In the genomic region with DNA sequence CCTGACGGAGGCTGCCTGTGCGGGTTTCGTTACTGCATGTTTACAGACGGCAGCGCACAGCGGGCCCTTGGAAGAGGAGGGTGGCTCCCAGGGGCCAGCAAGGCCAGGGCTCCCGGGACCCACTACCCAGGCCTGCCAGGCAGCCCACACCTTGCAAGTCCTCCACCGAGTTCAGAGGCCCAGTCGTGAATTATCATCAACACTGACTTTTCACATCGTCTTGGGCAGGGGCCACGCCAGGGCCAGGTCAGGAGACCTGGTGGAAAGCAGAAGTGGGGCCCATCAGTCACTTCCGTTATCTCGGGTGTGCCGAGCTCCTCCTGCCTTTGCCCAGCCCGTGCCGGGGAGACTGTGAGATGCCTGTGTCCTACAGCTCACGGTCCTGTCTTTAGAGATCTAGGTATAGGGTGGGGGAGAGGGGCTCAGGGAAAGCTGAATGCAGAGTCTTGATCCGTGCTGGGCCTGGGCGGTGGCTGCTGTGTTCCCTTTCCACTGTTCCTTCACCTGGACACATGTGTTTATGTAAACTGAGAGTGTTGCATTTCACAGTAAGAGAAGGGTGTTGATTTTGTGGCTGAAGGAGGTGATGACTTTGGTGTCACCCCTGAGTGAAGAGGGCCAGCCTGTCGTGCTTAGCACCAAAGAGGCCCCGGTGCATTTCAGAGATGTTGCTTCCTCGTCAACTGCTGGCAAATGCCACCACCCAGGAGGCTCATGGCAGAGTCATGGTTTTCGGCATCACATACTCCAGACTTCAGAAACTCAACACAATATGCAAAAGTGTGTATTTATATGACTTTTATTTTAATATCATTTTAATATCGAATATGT, we compare ENCODE assay signal across 1 cellular context.
TF ChIP-seq lines count a peak whose summit lies in the region.

No MANE protein-coding gene starts in this region.

TF ChIP-seq in K562, 482 proteins besides CTCF, POLR2A, EP300 and RAD21 (continued from another document):
- TF ChIP-seq, protein P1, sequence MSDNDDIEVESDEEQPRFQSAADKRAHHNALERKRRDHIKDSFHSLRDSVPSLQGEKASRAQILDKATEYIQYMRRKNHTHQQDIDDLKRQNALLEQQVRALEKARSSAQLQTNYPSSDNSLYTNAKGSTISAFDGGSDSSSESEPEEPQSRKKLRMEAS (CRISPR knock-in tag; IDR thresholded peaks at IDR 0.05): peak; percentile 92
- TF ChIP-seq ZFX (CRISPR knock-in tag; IDR thresholded peaks at IDR 0.05) (peak; percentile 46), BHLHE40 (IDR thresholded peaks at IDR 0.05; ENCODE audit: low read length) (peak; percentile 95), COPS2 (conservative IDR thresholded peaks at IDR 0.05) (no peak), HNRNPL (IDR thresholded peaks at IDR 0.05; ENCODE audit: low read depth, low read length) (no peak), CTBP1 (IDR thresholded peaks at IDR 0.05; ENCODE audit: borderline replicate concordance) (peak; percentile 40; the same call in 1 of the 2 replicates), TEAD1 (CRISPR knock-in tag; IDR thresholded peaks at IDR 0.05) (no peak), NR2C2 (CRISPR knock-in tag; IDR thresholded peaks at IDR 0.05) (no peak), NR2C2 (tag; IDR thresholded peaks at IDR 0.05) (no peak)
